Comparison of ENCODE assay signal across 16 cellular contexts in the genomic region with DNA sequence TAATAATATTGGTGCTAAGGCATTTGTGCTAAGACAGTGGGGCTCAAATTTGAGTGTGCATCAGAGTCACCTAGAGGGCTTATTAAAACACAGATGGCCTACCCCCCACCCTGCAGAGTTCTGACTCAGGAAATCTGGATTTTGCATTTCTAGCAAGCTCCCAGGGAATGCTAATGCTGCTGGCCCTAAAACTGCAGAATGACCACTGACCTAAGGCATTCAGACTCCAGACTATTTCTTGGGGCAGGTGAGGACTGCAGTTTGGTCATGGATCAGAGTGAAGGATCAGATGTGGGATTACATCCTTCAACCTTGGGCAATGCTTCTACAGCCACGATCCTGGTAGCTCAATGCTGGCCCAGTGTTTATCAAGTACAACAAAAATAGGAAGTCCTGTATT.
A peak's percentile ranks its signal among the peaks of the same experiment; 100 is the strongest.
DNase-seq lines count a peak whose midpoint lies in the region; ATAC-seq, FAIRE-seq and TF ChIP-seq lines count a peak whose summit lies in the region.
"Had no signal": no experiment of that assay in that cellular context is flagged by ENCODE, and none has a peak within 500 bp of the region (broad histone marks: within the 10 kb centered on the region; RNA-seq: fewer than 3 reads in every experiment).

No MANE protein-coding gene starts in this region.

- no peak overlapping the region for H2BK12ac ChIP-seq in H1 (ENCODE audit: low read depth, low read length)

- no peaks in the 10 kb centered on the region for H3K9me3 ChIP-seq in H1 (ENCODE audit: insufficient read depth in 2 of 2, low read depth in 1 of 2, low read length in 1 of 2)
- no peaks in the 10 kb centered on the region for H3K9me3 ChIP-seq in neural progenitor cell (ENCODE audit: low read depth)
- H3K9me3 ChIP-seq: BLaER1 treated with 17β-estradiol and CSF1 and Interleukin-3, amounts not matched to agents 10 nM and 100 nM had no signal

- no peak overlapping the region for H3K14ac ChIP-seq in H1 (ENCODE audit: insufficient read length)

- H3K4me2 ChIP-seq in GM23338 = peak overlapping the region; percentile 30; the same call in 1 of the 2 replicates
- no peak overlapping the region for H3K4me2 ChIP-seq in H1 (ENCODE audit: insufficient read depth in 1 of 2, low read depth in 2 of 2, low read length in 2 of 2)
- no peak overlapping the region for H3K4me2 ChIP-seq in neural progenitor cell
- H3K4me2 ChIP-seq: BLaER1 treated with 17β-estradiol and CSF1 and Interleukin-3, amounts not matched to agents 10 nM and 100 nM had no signal

- no peak overlapping the region for H4K8ac ChIP-seq in H1 (ENCODE audit: extremely low read depth, insufficient read depth, low read length)

- H3K4me3 ChIP-seq in GM23338 (no peak overlapping the region), H1 (ENCODE audit: extremely low read depth in 1 of 4, insufficient read depth in 2 of 4, low read depth in 3 of 4, low read length in 4 of 4) (no peak overlapping the region), neural progenitor cell (no peak overlapping the region)
- H3K4me3 ChIP-seq: BLaER1 treated with 17β-estradiol and CSF1 and Interleukin-3, amounts not matched to agents 10 nM and 100 nM had no signal

- TF ChIP-seq POLR2A in H1 (IDR thresholded peaks at IDR 0.05; ENCODE audit: control extremely low read depth in 1 of 2, low read depth in 2 of 2, low read length in 2 of 2) = no peak

- no peaks in the 10 kb centered on the region for H3K36me3 Mint-ChIP-seq in GM23338 (ENCODE audit: low read depth)
- H3K36me3 Mint-ChIP-seq in neural progenitor cell = no peaks in the 10 kb centered on the region
- H3K36me3 Mint-ChIP-seq: CD4-positive, CD25-positive, alpha-beta regulatory T cell; IgD-negative memory B cell had no signal

- H3K36me3 ChIP-seq in GM23338 (ENCODE audit: insufficient read depth) = no peaks in the 10 kb centered on the region
- no peaks in the 10 kb centered on the region for H3K36me3 ChIP-seq in H1 (ENCODE audit: control insufficient read depth in 2 of 4, insufficient read depth in 4 of 4, low read length in 3 of 4)
- no peaks in the 10 kb centered on the region for H3K36me3 ChIP-seq in neural progenitor cell
- H3K36me3 ChIP-seq: BLaER1 treated with 17β-estradiol and CSF1 and Interleukin-3, amounts not matched to agents 10 nM and 100 nM had no signal

- H2BK120ac ChIP-seq in H1 (replicated peaks; ENCODE audit: low read depth, low read length) = no peak overlapping the region

- no peak for TF ChIP-seq RAD21 in H1 (IDR thresholded peaks at IDR 0.05 in 1 of 2, conservative IDR thresholded peaks at IDR 0.05 in 1 of 2; ENCODE audit: low read depth in 2 of 2, low read length in 2 of 2)

- no peak overlapping the region for H2BK15ac ChIP-seq in H1 (ENCODE audit: low read length)

- H2AK5ac ChIP-seq in H1 (ENCODE audit: low read depth, low read length) = no peak overlapping the region

- WGBS in H1 (ENCODE audit: extremely low coverage in 1 of 2, insufficient coverage in 1 of 2, insufficient read length in 1 of 2, insufficient replicate concordance in 2 of 2, low coverage in 1 of 2, low lambda C conversion rate in 2 of 2, missing lambda C conversion rate in 1 of 2), 2 experiments = 93% methylated on average over 1 of the region's 1 CpG; no CpG with 5 or more reads in 1 of the 2 experiments

- no peak overlapping the region for H2BK5ac ChIP-seq in H1 (ENCODE audit: low read depth, low read length)

- H4K20me1 ChIP-seq in GM23338 (replicated peaks; ENCODE audit: insufficient read depth) (no peaks in the 10 kb centered on the region), H1 (replicated peaks in 1 of 2; ENCODE audit: control insufficient read depth in 1 of 2, insufficient read depth in 2 of 2, low read length in 2 of 2) (no peaks in the 10 kb centered on the region), neural progenitor cell (ENCODE audit: low read depth) (no peaks in the 10 kb centered on the region)
- H4K20me1 ChIP-seq: BLaER1 treated with 17β-estradiol and CSF1 and Interleukin-3, amounts not matched to agents 10 nM and 100 nM had no signal

- no peak for DNase-seq in GM23338 (ENCODE audit: low spot score)
- DNase-seq in H1 (ENCODE audit: low read depth in 1 of 2, low spot score in 2 of 2) = no peak
- DNase-seq in neural progenitor cell (ENCODE audit: low spot score) = no peak
- no peak for DNase-seq in ecto neural progenitor cell (ENCODE audit: low spot score)
- no peak for DNase-seq in DMS 273 (lab: John Stamatoyannopoulos, UW; ENCODE audit: unreplicated experiment)
- DNase-seq in retina = no peak
- DNase-seq: ACHN; CD4-positive, CD25-positive, alpha-beta regulatory T cell; DMS 273 treated with DMSO at 0.1 percent for 48 hours; KG1 had no signal

- TF ChIP-seq CTCF in GM23338 (conservative IDR thresholded peaks at IDR 0.05; ENCODE audit: low read depth in 2 of 2) (no peak), H1 (IDR thresholded peaks at IDR 0.05; ENCODE audit: control extremely low read depth in 1 of 3, insufficient read depth in 1 of 3, low read depth in 1 of 3, low read length in 3 of 3) (no peak), neural progenitor cell (IDR thresholded peaks at IDR 0.05) (no peak)

- no peaks in the 10 kb centered on the region for H3K9me3 Mint-ChIP-seq in GM23338
- H3K9me3 Mint-ChIP-seq in neural progenitor cell = no peaks in the 10 kb centered on the region
- H3K9me3 Mint-ChIP-seq: IgD-negative memory B cell had no signal

- H3K18ac ChIP-seq in H1 (ENCODE audit: extremely low read depth, low read length) = no peak overlapping the region

- peaks cover 1% of the 10 kb centered on the region for H3K27me3 Mint-ChIP-seq in GM23338 (ENCODE audit: insufficient read depth, low read depth, poor library complexity)
- H3K27me3 Mint-ChIP-seq in neural progenitor cell (ENCODE audit: insufficient read depth, low read depth) = no peaks in the 10 kb centered on the region
- H3K27me3 Mint-ChIP-seq: CD4-positive, CD25-positive, alpha-beta regulatory T cell had no signal

- H3F3A ChIP-seq in GM23338 (replicated peaks; ENCODE audit: low read depth) (no peaks in the 10 kb centered on the region), neural progenitor cell (ENCODE audit: low read depth) (peaks cover 6% of the 10 kb centered on the region)

- no peaks in the 10 kb centered on the region for H3K79me1 ChIP-seq in H1 (ENCODE audit: low read depth, low read length)

- H3K9me2 ChIP-seq in GM23338 (ENCODE audit: insufficient read depth) = peaks cover 16% of the 10 kb centered on the region

- ATAC-seq in GM23338 = no peak
- ATAC-seq in HG03097 (IDR thresholded peaks at IDR 0.05; ENCODE audit: low FRiP score, unreplicated experiment) = no peak
- ATAC-seq: HCT116 had no signal

- H3K27ac Mint-ChIP-seq in GM23338 = no peak overlapping the region
- H3K27ac Mint-ChIP-seq in neural progenitor cell = no peak overlapping the region
- H3K27ac Mint-ChIP-seq: CD4-positive, CD25-positive, alpha-beta regulatory T cell; IgD-negative memory B cell had no signal

- H2BK20ac ChIP-seq in H1 (ENCODE audit: low read length) = 0 out of 2 replicates have a peak overlapping the region, but pooled peaks have one; percentile 24

- no peak overlapping the region for H4K5ac ChIP-seq in H1 (ENCODE audit: insufficient read length, low read depth, low read length)

- H3K4me3 Mint-ChIP-seq in GM23338 (no peak overlapping the region), neural progenitor cell (no peak overlapping the region)
- H3K4me3 Mint-ChIP-seq: CD4-positive, CD25-positive, alpha-beta regulatory T cell; IgD-negative memory B cell had no signal

- no peaks in the 10 kb centered on the region for H3K27me3 ChIP-seq in GM23338 (ENCODE audit: insufficient read depth)
- no peaks in the 10 kb centered on the region for H3K27me3 ChIP-seq in H1 (replicated peaks in 1 of 4; ENCODE audit: control insufficient read depth in 3 of 4, extremely low read depth in 1 of 4, insufficient read depth in 3 of 4, low read length in 3 of 4)
- H3K27me3 ChIP-seq in neural progenitor cell = no peaks in the 10 kb centered on the region
- H3K27me3 ChIP-seq: BLaER1 treated with 17β-estradiol and CSF1 and Interleukin-3, amounts not matched to agents 10 nM and 100 nM had no signal

- H3K4me1 ChIP-seq in GM23338 (ENCODE audit: insufficient read depth) (peaks cover 35% of the 10 kb centered on the region), H1 (replicated peaks in 1 of 4; ENCODE audit: control insufficient read depth in 3 of 4, insufficient read depth in 4 of 4, low read length in 3 of 4) (peaks cover 2 to 17% (median 9%) of the 10 kb centered on the region in 4 experiments; a peak in 4 of 7 replicates), neural progenitor cell (peaks cover 8% of the 10 kb centered on the region)

- no peak overlapping the region for H3K56ac ChIP-seq in H1 (replicated peaks; ENCODE audit: insufficient read length, low read depth, low read length)

- FAIRE-seq in H1 (lab: Jason Lieb, UNC) = no peak
- FAIRE-seq: G401.6, GM12891 had no signal

- TF ChIP-seq EP300 in H1 (IDR thresholded peaks at IDR 0.05; ENCODE audit: borderline replicate concordance in 1 of 2, low read depth in 2 of 2, low read length in 2 of 2) = no peak

- H3K4me1 Mint-ChIP-seq in GM23338 (peaks cover 54% of the 10 kb centered on the region), neural progenitor cell (peaks cover 21% of the 10 kb centered on the region)
- H3K4me1 Mint-ChIP-seq: CD4-positive, CD25-positive, alpha-beta regulatory T cell had no signal

- H3K27ac ChIP-seq in GM23338 (ENCODE audit: low read depth) = no peak overlapping the region
- H3K27ac ChIP-seq in H1 (ENCODE audit: low read depth, low read length) = no peak overlapping the region
- no peak overlapping the region for H3K27ac ChIP-seq in neural progenitor cell
- H3K27ac ChIP-seq: BLaER1 treated with 17β-estradiol and CSF1 and Interleukin-3, amounts not matched to agents 10 nM and 100 nM had no signal

- H2AFZ ChIP-seq in GM23338 = no peak overlapping the region
- H2AFZ ChIP-seq in H1 (ENCODE audit: low read length) = no peak overlapping the region
- H2AFZ ChIP-seq in neural progenitor cell (replicated peaks) = peak overlapping the region; percentile 40

- POLR2A ChIA-PET in H1 (lab: Charles Lee; ENCODE audit: partially characterized antibody) = no interaction called here

- H3K4ac ChIP-seq in H1 (replicated peaks; ENCODE audit: insufficient read length, low read depth, low read length) = no peak overlapping the region

- no peak overlapping the region for H3K23ac ChIP-seq in H1 (ENCODE audit: insufficient read length)

- CTCF ChIA-PET in H1 (lab: Charles Lee; ENCODE audit: partially characterized antibody) = interaction anchor here (0.6 to 2.0 kb wide), 7 partner anchors 8 to 325 kb away, joined by 3 to 5 read pairs (median 3); no protein-coding TSS in a partner anchor

- H3K9ac ChIP-seq in H1 (replicated peaks in 1 of 4; ENCODE audit: extremely low read depth in 1 of 4, low read depth in 3 of 4, low read length in 3 of 4) (no peak overlapping the region), neural progenitor cell (no peak overlapping the region)
- H3K9ac ChIP-seq: BLaER1 treated with 17β-estradiol and CSF1 and Interleukin-3, amounts not matched to agents 10 nM and 100 nM had no signal

- peak overlapping the region; percentile 12 for H4K91ac ChIP-seq in H1 (replicated peaks; ENCODE audit: insufficient read length, low read length)

- H3K79me2 ChIP-seq in GM23338 (replicated peaks; ENCODE audit: insufficient read depth) = no peaks in the 10 kb centered on the region
- H3K79me2 ChIP-seq in H1 (ENCODE audit: control insufficient read depth in 1 of 2, insufficient read depth in 2 of 2, low read length in 2 of 2) = no peaks in the 10 kb centered on the region
- no peaks in the 10 kb centered on the region for H3K79me2 ChIP-seq in neural progenitor cell (ENCODE audit: low read depth)

- H3K23me2 ChIP-seq in H1 (ENCODE audit: low read depth, low read length) = no peaks in the 10 kb centered on the region
